ENCODE assay signal across 25 cellular contexts in genomic region chr6:150877928-150878327, GRCh38. TPM values are rescaled to one million over a fixed set of nuclear protein-coding genes. Genes with fewer than 3 reads are reported as not detected.
DNase-seq lines count a peak whose midpoint lies in the region; ATAC-seq, FAIRE-seq and TF ChIP-seq lines count a peak whose summit lies in the region.
"Had no signal": no experiment of that assay in that cellular context is flagged by ENCODE, and none has a peak within 500 bp of the region (broad histone marks: within the 10 kb centered on the region; RNA-seq: fewer than 3 reads in every experiment).

No MANE protein-coding gene starts in this region.

- peaks cover 6% of the 10 kb centered on the region for H3K27me3 Mint-ChIP-seq in GM23338 (ENCODE audit: insufficient read depth, low read depth, poor library complexity)
- H3K27me3 Mint-ChIP-seq in natural killer cell (ENCODE audit: low read depth in 2 of 2), result no peaks in the 10 kb centered on the region
- H3K27me3 Mint-ChIP-seq: activated CD4-positive, alpha-beta memory T cell treated with anti-CD3 and anti-CD28 coated beads, Interleukin-2, amount 10 ng/mL, durations not matched to agents 7 days and 5 days; dendritic cell treated with granulocyte-macrophage colony-stimulating factor and Interleukin-4, amounts not matched to agents 40 ng/mL and 50 ng/mL, for 4 days; memory B cell had no signal

- H3K4me1 Mint-ChIP-seq in GM23338 (peaks cover 47% of the 10 kb centered on the region), natural killer cell (no peaks in the 10 kb centered on the region)
- H3K4me1 Mint-ChIP-seq: memory B cell had no signal

- H3K27me3 ChIP-seq in GM23338 (ENCODE audit: insufficient read depth), result no peaks in the 10 kb centered on the region
- no peaks in the 10 kb centered on the region for H3K27me3 ChIP-seq in ascending aorta
- no peaks in the 10 kb centered on the region for H3K27me3 ChIP-seq in liver (ENCODE audit: control insufficient read depth in 4 of 4, insufficient read depth in 4 of 4, low read length in 3 of 4)
- no peaks in the 10 kb centered on the region for H3K27me3 ChIP-seq in pancreas
- H3K27me3 ChIP-seq: BLaER1 had no signal

- peaks cover 87% of the 10 kb centered on the region for H3K79me2 ChIP-seq in GM23338 (replicated peaks; ENCODE audit: insufficient read depth)

- H3K4me3 ChIP-seq in GM23338 (peak overlapping the region; percentile 5; the same call in 1 of the 2 replicates), ascending aorta (no peak overlapping the region), liver (ENCODE audit: low read depth in 1 of 3, low read length in 3 of 3) (no peak overlapping the region), pancreas (no peak overlapping the region)
- H3K4me3 ChIP-seq: BLaER1, K562, smooth muscle cell had no signal

- H3K9me2 ChIP-seq in GM23338 (ENCODE audit: insufficient read depth), result no peaks in the 10 kb centered on the region

- ATAC-seq in GM23338 (no peak), pancreas (peak; percentile 69 to 79 (median 76)), HG02678 (IDR thresholded peaks at IDR 0.05; ENCODE audit: unreplicated experiment) (no peak), natural killer cell (no peak)

- H3K27ac Mint-ChIP-seq in GM23338, result peak overlapping the region; percentile 63
- no peak overlapping the region for H3K27ac Mint-ChIP-seq in natural killer cell
- H3K27ac Mint-ChIP-seq: activated CD4-positive, alpha-beta memory T cell treated with anti-CD3 and anti-CD28 coated beads, Interleukin-2, amount 10 ng/mL, durations not matched to agents 7 days and 5 days; dendritic cell treated with granulocyte-macrophage colony-stimulating factor and Interleukin-4, amounts not matched to agents 40 ng/mL and 50 ng/mL, for 4 days; memory B cell had no signal

- 44% methylated on average over 8 of the region's 8 CpGs for WGBS in liver
- 52 to 68% methylated on average over 8 of the region's 8 CpGs for WGBS in pancreas, 2 donors

- H3K9me3 ChIP-seq in ascending aorta, result no peaks in the 10 kb centered on the region
- no peaks in the 10 kb centered on the region for H3K9me3 ChIP-seq in liver (ENCODE audit: control insufficient read depth in 4 of 4, low read length in 3 of 4)
- H3K9me3 ChIP-seq in pancreas, result no peaks in the 10 kb centered on the region
- H3K9me3 ChIP-seq: BLaER1 had no signal

- peaks cover 28% of the 10 kb centered on the region for H3K4me1 ChIP-seq in GM23338 (ENCODE audit: insufficient read depth)
- H3K4me1 ChIP-seq in ascending aorta, result peaks cover 8 to 50% of the 10 kb centered on the region in 2 donors
- H3K4me1 ChIP-seq in liver (ENCODE audit: control insufficient read depth in 4 of 4, insufficient read depth in 4 of 4, low read length in 3 of 4), result peaks cover 0 to 13% (median 6%) of the 10 kb centered on the region in 4 donors
- H3K4me1 ChIP-seq in pancreas, result peaks cover 0 to 10% (median 5%) of the 10 kb centered on the region in 3 donors

- H3K4me2 ChIP-seq in GM23338, result peak overlapping the region; percentile 27; the same call in 1 of the 2 replicates
- H3K4me2 ChIP-seq: BLaER1, smooth muscle cell had no signal

- peak; percentile 75 to 76 for TF ChIP-seq RAD21 in liver (IDR thresholded peaks at IDR 0.05)

- H3K36me3 Mint-ChIP-seq in GM23338 (ENCODE audit: low read depth), result peaks cover 59% of the 10 kb centered on the region
- H3K36me3 Mint-ChIP-seq in natural killer cell, result no peaks in the 10 kb centered on the region

- no peak overlapping the region for H3K9ac ChIP-seq in liver (ENCODE audit: low read depth in 1 of 2, low read length in 2 of 2)
- H3K9ac ChIP-seq: BLaER1 had no signal

- H2AFZ ChIP-seq in GM23338, result no peak overlapping the region

- peaks cover 3% of the 10 kb centered on the region for H3K36me3 ChIP-seq in GM23338 (ENCODE audit: insufficient read depth)
- H3K36me3 ChIP-seq in ascending aorta, result peaks cover 0 to 13% of the 10 kb centered on the region in 2 donors
- H3K36me3 ChIP-seq in liver (ENCODE audit: control insufficient read depth in 4 of 4, insufficient read depth in 3 of 4, low read depth in 1 of 4, low read length in 3 of 4), result no peaks in the 10 kb centered on the region
- no peaks in the 10 kb centered on the region for H3K36me3 ChIP-seq in pancreas

- H3K27ac ChIP-seq in GM23338 (ENCODE audit: low read depth) (peak overlapping the region; percentile 85), ascending aorta (peak overlapping the region; percentile 73 to 79), liver (ENCODE audit: low read depth in 1 of 2, low read length in 2 of 2) (no peak overlapping the region), pancreas (no peak overlapping the region)
- H3K27ac ChIP-seq: BLaER1, HL-60 had no signal

- peaks cover 20% of the 10 kb centered on the region for H4K20me1 ChIP-seq in GM23338 (replicated peaks; ENCODE audit: insufficient read depth)

- intact Hi-C loops in ascending aorta (cut with DNase I), result loop anchor here (2.0 to 5.0 kb wide), 2 partner anchors 61 to 461 kb away; no protein-coding TSS in a partner anchor
- intact Hi-C loops in pancreas (cut with DNase I), result no loop called here
- intact Hi-C loops in natural killer cell (cut with micrococcal nuclease), result no loop called here

- H3K9me3 Mint-ChIP-seq in GM23338 (no peaks in the 10 kb centered on the region), natural killer cell (no peaks in the 10 kb centered on the region)
- H3K9me3 Mint-ChIP-seq: activated CD4-positive, alpha-beta memory T cell treated with anti-CD3 and anti-CD28 coated beads, Interleukin-2, amount 10 ng/mL, durations not matched to agents 7 days and 5 days; dendritic cell treated with granulocyte-macrophage colony-stimulating factor and Interleukin-4, amounts not matched to agents 40 ng/mL and 50 ng/mL, for 4 days; memory B cell had no signal

- no peak overlapping the region; the same call in 2 of the 3 replicates for H3K4me3 Mint-ChIP-seq in GM23338
- no peak overlapping the region for H3K4me3 Mint-ChIP-seq in natural killer cell
- H3K4me3 Mint-ChIP-seq: activated CD4-positive, alpha-beta memory T cell treated with anti-CD3 and anti-CD28 coated beads, Interleukin-2, amount 10 ng/mL, durations not matched to agents 7 days and 5 days; dendritic cell treated with granulocyte-macrophage colony-stimulating factor and Interleukin-4, amounts not matched to agents 40 ng/mL and 50 ng/mL, for 4 days; memory B cell had no signal

- TF ChIP-seq CTCF in GM23338 (conservative IDR thresholded peaks at IDR 0.05; ENCODE audit: low read depth in 2 of 2) (peak; percentile 13 to 45; a peak in 3 of 4 replicates), ascending aorta (IDR thresholded peaks at IDR 0.05) (no peak), liver (IDR thresholded peaks at IDR 0.05; ENCODE audit: low read depth, low read length, missing input control) (peak; percentile 34), pancreas (IDR thresholded peaks at IDR 0.05) (no peak), natural killer cell (IDR thresholded peaks at IDR 0.05) (no peak)

- DNase-seq in GM23338 (ENCODE audit: low spot score) (no peak), ascending aorta (ENCODE audit: low spot score in 2 of 2) (peak in 1 of 2 donors; percentile 54), pancreas (peak in 5 of 6 donors; percentile 40 to 65 (median 53)), DMS53 treated with DMSO at 0.1 percent for 48 hours (lab: John Stamatoyannopoulos, UW; ENCODE audit: unreplicated experiment) (no peak), natural killer cell (no peak), NCI-H510A treated with DMSO at 0.1 percent for 48 hours (lab: John Stamatoyannopoulos, UW) (no peak)
- DNase-seq: activated CD4-positive, alpha-beta memory T cell treated with anti-CD3 and anti-CD28 coated beads, Interleukin-2, amount 10 ng/mL, durations not matched to agents 7 days and 5 days; activated gamma-delta T cell; EL; NCI-H2171 treated with DMSO at 0.1 percent for 48 hours; NCI-H69; stimulated activated CD4-positive, alpha-beta T cell treated with anti-CD3 and anti-CD28 coated beads, Interleukin-4, amount 100 ng/mL, for 1 hour; stimulated activated naive CD4-positive, alpha-beta T cell treated with Interleukin-2 at 50 U/mL for 16 hours; T1000; trophoblast cell had no signal

- FAIRE-seq in pancreas (lab: Jason Lieb, UNC), result no peak
- FAIRE-seq: A204.1, bronchial epithelial cell, K562 had no signal

- peaks cover 7% of the 10 kb centered on the region for H3F3A ChIP-seq in GM23338 (replicated peaks; ENCODE audit: low read depth)

TF ChIP-seq in GM23338, 12 proteins besides CTCF, POLR2A, EP300 and RAD21 (continues in another document):
- TF ChIP-seq EZH2phosphoT487 (IDR thresholded peaks at IDR 0.05; ENCODE audit: unreplicated experiment) (no peak), ZNF114 (CRISPR knock-in tag; IDR thresholded peaks at IDR 0.05) (no peak)

TF ChIP-seq in liver, 16 proteins besides CTCF, POLR2A, EP300 and RAD21 (continues in another document):
- TF ChIP-seq FOXA1 (IDR thresholded peaks at IDR 0.05) (no peak), ATF3 (IDR thresholded peaks at IDR 0.05) (no peak), EGR1 (IDR thresholded peaks at IDR 0.05; ENCODE audit: low read depth in 2 of 2) (no peak), FOXA2 (IDR thresholded peaks at IDR 0.05) (no peak), ZBTB33 (IDR thresholded peaks at IDR 0.05) (no peak), NR2F2 (IDR thresholded peaks at IDR 0.05) (no peak), RXRA (IDR thresholded peaks at IDR 0.05) (peak; percentile 16 to 20), SP1 (IDR thresholded peaks at IDR 0.05) (peak; percentile 76)

RNA-seq across cellular contexts. Expression of gene MTHFD1L, which starts 12.4 kb away (rescaled TPM):
- total RNA-seq in GM23338 (2014; rRNA removed; shearing (Covaris generic)), result 66.8 and 75.5 TPM in 2 replicates
- polyA plus RNA-seq in GM23338 (2016; fragmentation: Nextera tagmentation; extraction: Ambion mirVana) (49.3 and 53.2 TPM in 2 replicates), liver (1 to 10 TPM; 2.0 to 2.1 TPM), pancreas (1 to 10 TPM; 3.2 to 3.6 TPM)
- total RNA-seq in ascending aorta (10.4 TPM), liver (1 to 10 TPM; 3.5 to 7.7 TPM), pancreas (10 to 100 TPM in 3 of 6 donors, 1 to 10 TPM in 3; 7.4 to 26.5 (median 11.4) TPM), natural killer cell (1 to 10 TPM; 3.8 to 4.5 (median 4.3) TPM)

Comparison
In these comparisons a context has a peak if more than half of its experiments do, and no peak if none do; other contexts are left out.
1. ATAC-seq: peak in pancreas (4 of 4); none in GM23338 (single experiment), HG02678 (single experiment) and natural killer cell (0 of 3).
2. DNase-seq: peak in pancreas (5 of 6); none in GM23338 (single experiment), DMS53 treated with DMSO at 0.1 percent for 48 hours (single experiment), natural killer cell (single experiment) and NCI-H510A treated with DMSO at 0.1 percent for 48 hours (single experiment).
3. H3K27ac ChIP-seq: peak in GM23338 (single experiment) and ascending aorta (2 of 2); none in liver (0 of 2) and pancreas (0 of 4).
4. CTCF ChIP-seq: peak in GM23338 (2 of 2) and liver (single experiment); none in ascending aorta (0 of 3), pancreas (0 of 4) and natural killer cell (single experiment).